In the genomic region with DNA sequence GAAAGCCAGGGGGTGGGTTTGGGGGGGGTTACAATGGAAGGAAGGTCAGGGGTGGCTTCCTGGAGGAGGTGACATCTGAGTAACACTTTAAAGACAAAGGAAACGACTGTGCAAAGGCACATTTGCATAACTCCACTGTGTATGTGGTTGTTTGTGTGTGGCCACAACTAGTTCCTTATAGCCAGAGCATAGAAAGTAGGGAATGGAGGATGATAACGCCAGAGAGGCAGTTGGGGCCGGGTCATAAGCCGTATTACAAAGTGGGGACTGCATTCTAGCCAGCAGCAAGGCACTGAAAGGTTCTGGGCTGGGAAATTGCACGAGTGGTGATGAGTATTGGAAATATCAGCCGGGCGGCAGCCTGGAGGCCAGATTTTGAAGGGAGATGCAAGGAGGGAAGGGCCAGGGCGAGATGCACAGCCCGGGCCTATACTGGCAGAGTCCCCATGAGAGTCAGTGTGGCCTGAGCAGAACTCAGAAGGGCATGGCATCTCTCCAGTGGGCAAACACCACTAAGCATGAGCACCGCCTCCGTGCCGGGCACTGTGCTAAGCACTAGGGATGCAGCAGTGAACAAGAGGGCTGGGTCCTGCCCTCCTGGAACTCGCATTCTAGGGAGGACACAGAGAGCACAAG, we compare ENCODE assay signal across 8 cellular contexts. TPM values are rescaled to one million over a fixed set of nuclear protein-coding genes. Genes with fewer than 3 reads are reported as not detected.
A peak's percentile ranks its signal among the peaks of the same experiment; 100 is the strongest.
DNase-seq lines count a peak whose midpoint lies in the region; ATAC-seq, FAIRE-seq and TF ChIP-seq lines count a peak whose summit lies in the region.

No MANE protein-coding gene starts in this region.

- no TSS peak for BruUV-seq in GM12878 (replicated peaks; lab: Mats Ljungman, UMichigan)

- no peak for TF ChIP-seq RAD21 in GM12878 (IDR thresholded peaks at IDR 0.05; ENCODE audit: insufficient read depth, low read depth, low read length)

- intact Hi-C loops in GM12878 (cut with micrococcal nuclease; ENCODE audit: unreplicated experiment) = loop anchor here (2.0 kb wide), 2 partner anchors 33 to 89 kb away; a partner anchor contains a TSS

- no peak for TF ChIP-seq POLR2A in GM12878 (IDR thresholded peaks at IDR 0.05; ENCODE audit: low read depth, low read length)

- POLR2A ChIA-PET in GM12878 (lab: Charles Lee) = interaction anchor here (0.9 to 1.2 kb wide), 2 partner anchors 31 to 44 kb away, joined by 3 read pairs; no protein-coding TSS in a partner anchor

- H3K9me3 ChIP-seq in GM12878 (replicated peaks; ENCODE audit: control insufficient read depth, insufficient read depth, low read length) (no peaks in the 10 kb centered on the region), neutrophil (no peaks in the 10 kb centered on the region)

- in situ Hi-C loops in GM12878 (cut with MboI) = no loop called here

- RAD21 ChIA-PET in GM12878 (lab: Charles Lee; ENCODE audit: unreplicated experiment) = interaction anchor here (0.6 to 1.5 kb wide), 6 partner anchors 28 to 109 kb away, joined by 3 to 8 read pairs (median 4); no protein-coding TSS in a partner anchor

- SMC1A ChIA-PET in GM12878 (lab: Charles Lee; ENCODE audit: uncharacterized antibody, unreplicated experiment) = interaction anchor here (1.2 to 1.3 kb wide), 2 partner anchors 36 to 69 kb away, joined by 5 to 7 read pairs; a partner anchor contains a TSS

- 25% methylated on average over 13 of the region's 13 CpGs for WGBS in GM12878 (ENCODE audit: insufficient coverage, insufficient replicate concordance, low lambda C conversion rate, missing lambda C conversion rate)

- peak overlapping the region; percentile 99 for H3K4me2 ChIP-seq in GM12878 (ENCODE audit: control insufficient read depth, insufficient read depth)

- no peaks in the 10 kb centered on the region for H3K79me2 ChIP-seq in GM12878 (ENCODE audit: control insufficient read depth, insufficient read depth, low read length)

- ATAC-seq in GM18520 (IDR thresholded peaks at IDR 0.05; ENCODE audit: unreplicated experiment) = peak; percentile 2
- ATAC-seq in HG03457 (IDR thresholded peaks at IDR 0.05; ENCODE audit: unreplicated experiment) = peak; percentile 8
- ATAC-seq in GM12878 = peak; percentile 52

- H3K4me1 ChIP-seq in GM12878 (ENCODE audit: control insufficient read depth, insufficient read depth, low read length) (peaks cover 42% of the 10 kb centered on the region), neutrophil (ENCODE audit: control insufficient read depth in 1 of 2, insufficient read depth in 1 of 2, low read depth in 1 of 2, low read length in 1 of 2) (peaks cover 88 to 97% of the 10 kb centered on the region in 2 experiments)

- FAIRE-seq in GM12878 (lab: Jason Lieb, UNC) = peak; percentile 38

- no peak overlapping the region for H3K27ac ChIP-seq in GM12878 (ENCODE audit: control insufficient read depth, insufficient read depth)
- peak overlapping the region; percentile 98 for H3K27ac ChIP-seq in neutrophil

- TF ChIP-seq EP300 in GM12878 (IDR thresholded peaks at IDR 0.05; ENCODE audit: borderline replicate concordance in 1 of 2, control insufficient read depth in 1 of 2, low read depth in 2 of 2, low read length in 2 of 2) = no peak

- no peak for TF ChIP-seq CTCF in GM12878 (IDR thresholded peaks at IDR 0.05 in 2 of 3, conservative IDR thresholded peaks at IDR 0.05 in 1 of 3; ENCODE audit: control insufficient read depth in 2 of 3, extremely low read depth in 1 of 3, insufficient read depth in 1 of 3, low read depth in 3 of 3, low read length in 3 of 3)
- TF ChIP-seq CTCF in neutrophil (IDR thresholded peaks at IDR 0.05) = no peak

- H2AFZ ChIP-seq in GM12878 (ENCODE audit: control insufficient read depth, low read depth, low read length) = no peak overlapping the region

- CTCF ChIA-PET in GM12878 (lab: Yijun Ruan, JAX) = interaction anchor here (0.8 to 1.3 kb wide), 12 partner anchors 29 to 159 kb away, joined by 3 to 6 read pairs (median 3); no protein-coding TSS in a partner anchor

- DNase-seq in GM12878 (ENCODE audit: low read depth, low spot score) (no peak), ecto neural progenitor cell (ENCODE audit: low spot score) (no peak), retina (no peak), NCI-H446 (lab: John Stamatoyannopoulos, UW) (no peak)
- DNase-seq in stimulated activated CD4-positive, alpha-beta T cell treated with anti-CD3 and anti-CD28 coated beads, Interleukin-2, amount 100 ng/mL, for 24 hours = no peak

- H3K4me3 ChIP-seq in GM12878 = no peak overlapping the region; the same call in 1 of the 2 replicates
- peak overlapping the region; percentile 68 to 76 for H3K4me3 ChIP-seq in neutrophil (ENCODE audit: low read depth in 1 of 2, low read length in 1 of 2)

- H3K27me3 ChIP-seq in GM12878 (replicated peaks in 1 of 2; ENCODE audit: control insufficient read depth in 2 of 2, insufficient read depth in 2 of 2, low read length in 1 of 2) (no peaks in the 10 kb centered on the region), neutrophil (no peaks in the 10 kb centered on the region)

- no peak overlapping the region for H3K9ac ChIP-seq in GM12878 (ENCODE audit: control insufficient read depth, insufficient read depth, low read length)

- no peaks in the 10 kb centered on the region for H4K20me1 ChIP-seq in GM12878 (ENCODE audit: control insufficient read depth, insufficient read depth)

- no peaks in the 10 kb centered on the region; a peak in 1 of 4 replicates for H3K36me3 ChIP-seq in GM12878 (ENCODE audit: control insufficient read depth in 2 of 2, insufficient read depth in 2 of 2, low read length in 1 of 2)
- peaks cover 5% of the 10 kb centered on the region for H3K36me3 ChIP-seq in neutrophil

TF ChIP-seq in GM12878, 131 proteins besides CTCF, POLR2A, EP300 and RAD21 (continues in another document):
- no peak for TF ChIP-seq WRNIP1 (IDR thresholded peaks at IDR 0.05; ENCODE audit: borderline replicate concordance, low read depth, low read length)
- TF ChIP-seq ASH2L (IDR thresholded peaks at IDR 0.05; ENCODE audit: borderline replicate concordance, low read depth) = no peak

RNA-seq across cellular contexts. Expression of a gene that starts 33.6 kb away (rescaled TPM):
- total RNA-seq in GM12878 (2013; cell fraction: nucleolus; rRNA removed) = 8.2 and 8.6 TPM in 2 replicates
- total RNA-seq in GM12878 (2014; rRNA removed) (2.5 and 4.6 TPM in 2 replicates), GM12878 (2014; rRNA removed; fragmentation: Illumina TruSeq; extraction: Trizol) (2.8 and 3.5 TPM in 2 replicates), GM12878 (2021) (3.4 and 3.5 TPM in 2 replicates)
- polyA plus RNA-seq in GM12878 (2011; ENCODE audit: low read depth) = 2.8 TPM
- polyA plus RNA-seq in GM12878 (2011; rRNA removed) (12.4 and 16.1 TPM in 2 replicates), GM12878 (2014; fragmentation: Illumina TruSeq; extraction: Trizol) (2.6 and 4.5 TPM in 2 replicates), GM12878 (2014; fragmentation: Nextera tagmentation; extraction: Ambion mirVana) (1 to 10 TPM; 1.3 TPM), GM12878 (2014; rRNA removed) (3.2 and 4.0 TPM in 2 replicates), GM12878 (2016; fragmentation: Nextera tagmentation; extraction: Ambion mirVana) (1 to 10 TPM; 3.3 to 5.1 TPM)
- polyA plus RNA-seq in GM12878 (2011; cell fraction: cytosol; rRNA removed) = 9.7 and 10.5 TPM in 2 replicates
- 24.8 and 27.5 TPM in 2 replicates for polyA plus RNA-seq in GM12878 (2011; cell fraction: nucleus; rRNA removed)
- 4.2 and 4.6 TPM in 2 replicates for polyA plus RNA-seq in GM12878 (2012)
- 13.9 and 19.0 TPM in 2 replicates for polyA minus RNA-seq in GM12878 (2011; rRNA and poly(A)+ RNA removed)
- 1.5 and 4.0 TPM in 2 replicates for polyA minus RNA-seq in GM12878 (2011; cell fraction: cytosol; rRNA and poly(A)+ RNA removed)
- polyA minus RNA-seq in GM12878 (2011; cell fraction: nucleus; rRNA and poly(A)+ RNA removed) = 6.3 and 9.0 TPM in 2 replicates

RNA-seq across cellular contexts. Expression of a gene that starts 36.1 kb away (rescaled TPM):
- total RNA-seq in GM12878 (2013; cell fraction: nucleolus; rRNA removed) = 15.8 and 18.7 TPM in 2 replicates
- total RNA-seq in GM12878 (2014; rRNA removed) (56.8 and 61.6 TPM in 2 replicates), GM12878 (2014; rRNA removed; fragmentation: Illumina TruSeq; extraction: Trizol) (46.7 and 47.1 TPM in 2 replicates), GM12878 (2021) (40.1 and 40.8 TPM in 2 replicates)
- polyA plus RNA-seq in GM12878 (2011; ENCODE audit: low read depth) = 41.0 TPM
- polyA plus RNA-seq in GM12878 (2011; rRNA removed) (117 and 152 TPM in 2 replicates), GM12878 (2014; fragmentation: Illumina TruSeq; extraction: Trizol) (24.0 and 60.0 TPM in 2 replicates), GM12878 (2014; fragmentation: Nextera tagmentation; extraction: Ambion mirVana) (100 to 1,000 TPM; 181 to 193 TPM), GM12878 (2014; rRNA removed) (75.6 and 80.0 TPM in 2 replicates), GM12878 (2016; fragmentation: Nextera tagmentation; extraction: Ambion mirVana) (100 to 1,000 TPM; 142 to 143 TPM)
- 213 and 224 TPM in 2 replicates for polyA plus RNA-seq in GM12878 (2011; cell fraction: cytosol; rRNA removed)
- 81.0 and 88.5 TPM in 2 replicates for polyA plus RNA-seq in GM12878 (2011; cell fraction: nucleus; rRNA removed)
- polyA plus RNA-seq in GM12878 (2012) = 46.6 and 59.5 TPM in 2 replicates
- 46.0 and 47.9 TPM in 2 replicates for polyA minus RNA-seq in GM12878 (2011; rRNA and poly(A)+ RNA removed)
- polyA minus RNA-seq in GM12878 (2011; cell fraction: cytosol; rRNA and poly(A)+ RNA removed) = 18.3 and 23.1 TPM in 2 replicates
- polyA minus RNA-seq in GM12878 (2011; cell fraction: nucleus; rRNA and poly(A)+ RNA removed) = 11.4 and 13.1 TPM in 2 replicates

RNA-seq across cellular contexts. Expression of a gene that starts 49.9 kb away (rescaled TPM):
- total RNA-seq in GM12878 (2013; cell fraction: nucleolus; rRNA removed) = 3.7 and 4.3 TPM in 2 replicates
- total RNA-seq in GM12878 (2014; rRNA removed) = 0.60 and 1.8 TPM in 2 replicates
- 0.67 and 0.69 TPM in 2 replicates for total RNA-seq in GM12878 (2014; rRNA removed; fragmentation: Illumina TruSeq; extraction: Trizol)
- total RNA-seq in GM12878 (2021) = 3.0 TPM in 2 replicates
- polyA plus RNA-seq in GM12878 (2011; ENCODE audit: low read depth) = not detected
- 0.65 and 1.2 TPM in 2 replicates for polyA plus RNA-seq in GM12878 (2011; rRNA removed)
- polyA plus RNA-seq in GM12878 (2011; cell fraction: cytosol; rRNA removed) = 2.1 and 2.9 TPM in 2 replicates
- 2.5 and 4.3 TPM in 2 replicates for polyA plus RNA-seq in GM12878 (2011; cell fraction: nucleus; rRNA removed)
- 0.41 and 0.51 TPM in 2 replicates for polyA plus RNA-seq in GM12878 (2012)
- polyA plus RNA-seq in GM12878 (2014; fragmentation: Illumina TruSeq; extraction: Trizol) = 0.09 TPM in 1 of 2 replicates, not detected in the other
- polyA plus RNA-seq in GM12878 (2014; fragmentation: Nextera tagmentation; extraction: Ambion mirVana) = not detected
- polyA plus RNA-seq in GM12878 (2014; rRNA removed) = 1.00 and 1.3 TPM in 2 replicates
- polyA plus RNA-seq in GM12878 (2016; fragmentation: Nextera tagmentation; extraction: Ambion mirVana) = 1 to 10 TPM; 1.6 to 1.7 TPM
- polyA minus RNA-seq in GM12878 (2011; rRNA and poly(A)+ RNA removed) = 0.80 and 1.9 TPM in 2 replicates
- polyA minus RNA-seq in GM12878 (2011; cell fraction: cytosol; rRNA and poly(A)+ RNA removed) = 1.2 and 1.5 TPM in 2 replicates
- 2.3 and 6.2 TPM in 2 replicates for polyA minus RNA-seq in GM12878 (2011; cell fraction: nucleus; rRNA and poly(A)+ RNA removed)

Comparison
In these comparisons a context has a peak if more than half of its experiments do, and no peak if none do; other contexts are left out.
1. ATAC-seq: peak in every context shown above with its lines; median percentile 52 in GM12878; 8 in HG03457; 2 in GM18520.